ENCODE assay signal across 8 cellular contexts in the genomic region with DNA sequence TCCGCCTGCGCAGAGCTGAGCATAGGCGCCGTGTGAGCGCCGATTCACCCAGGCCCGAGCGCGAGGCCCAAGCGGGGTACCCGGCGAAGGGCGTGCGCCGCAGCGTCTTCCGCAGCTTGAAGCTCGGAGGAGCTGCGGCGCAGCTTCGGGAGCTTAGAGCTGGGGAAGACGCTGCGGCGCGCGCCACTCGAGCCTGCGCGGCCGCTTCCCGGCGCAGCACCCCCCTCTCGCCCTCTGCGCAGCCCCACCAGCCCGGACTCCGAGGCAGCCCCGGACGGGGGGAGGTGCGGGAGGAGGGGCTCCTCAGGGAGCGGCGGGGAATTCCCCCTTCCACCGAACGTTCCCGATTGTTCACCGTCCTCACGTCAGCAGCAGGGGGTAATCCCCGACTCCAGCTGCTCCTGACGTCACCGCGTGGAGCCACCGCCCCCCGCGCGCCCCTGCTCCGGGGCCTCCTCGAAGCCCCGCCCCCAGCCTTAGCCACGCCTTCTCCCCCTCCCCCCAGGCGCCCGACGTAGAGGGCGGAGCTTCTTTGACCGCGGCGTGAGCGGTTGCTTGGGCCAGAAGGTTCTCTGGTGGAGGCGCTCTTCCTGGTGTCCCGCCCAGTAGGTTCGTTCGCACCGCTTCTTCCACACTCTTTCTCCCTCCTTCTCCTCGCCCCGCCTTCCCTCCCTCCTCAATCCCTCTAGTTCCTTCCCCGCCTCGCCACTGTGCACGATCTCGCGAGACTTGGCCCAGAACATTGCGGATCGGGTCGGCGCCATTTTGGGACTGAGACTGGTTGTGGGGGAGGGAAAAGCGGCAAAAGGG. TPM values are rescaled to one million over a fixed set of nuclear protein-coding genes. Genes with fewer than 3 reads are reported as not detected.
DNase-seq lines count a peak whose midpoint lies in the region; ATAC-seq, FAIRE-seq and TF ChIP-seq lines count a peak whose summit lies in the region.

Gene GPBP1 (plus strand): TSS at position 742 of the 810 bp plus-strand sequence. CDS start 40,072 bp downstream, outside the sequence.

- no peaks in the 10 kb centered on the region for H3K27me3 Mint-ChIP-seq in T-cell
- peaks cover 3% of the 10 kb centered on the region for H3K27me3 Mint-ChIP-seq in type B pancreatic cell

- 0% methylated on average over 68 to 83 of the region's 83 CpGs for WGBS in adipose tissue, 3 donors

- intact Hi-C loops in cardiac septum (cut with DNase I), result loop anchor here (1.0 to 10.0 kb wide), 5 partner anchors 35 to 1999 kb away; partner anchors contain the start of genes CDC20B, IL6ST and SETD9

- H3K9me3 Mint-ChIP-seq in T-cell, result no peaks in the 10 kb centered on the region
- H3K9me3 Mint-ChIP-seq in type B pancreatic cell, result no peaks in the 10 kb centered on the region

- DNase-seq in GM12891 (ENCODE audit: insufficient read length, low spot score) (peak; percentile 84), NCI-H1436 treated with DMSO at 0.1 percent for 48 hours (lab: John Stamatoyannopoulos, UW) (peak; percentile 87), T-cell (peak; percentile 94 to 99 (median 98)), cardiac septum (ENCODE audit: low spot score) (peak; percentile 98), pons (ENCODE audit: low spot score) (peak; percentile 98), type B pancreatic cell (ENCODE audit: extremely low spot score, unreplicated experiment) (peak; percentile 98)

- TF ChIP-seq POLR2A in GM12891 (IDR thresholded peaks at IDR 0.05; ENCODE audit: low read depth, low read length), result peak; percentile 46

- POLR2A ChIA-PET in T-cell (lab: Charles Lee), result interaction anchor here in 1 of 2 donors (1.1 kb wide), 2 partner anchors 14 to 35 kb away, joined by 4 to 13 read pairs; no protein-coding TSS in a partner anchor

- peak within 1 kb of the TSS; percentile 99 to 100 for H3K27ac Mint-ChIP-seq in T-cell
- peak within 1 kb of the TSS; percentile 100 for H3K27ac Mint-ChIP-seq in type B pancreatic cell

- TF ChIP-seq CTCF in type B pancreatic cell (conservative IDR thresholded peaks at IDR 0.05), result no peak

- peaks cover 25% of the 10 kb centered on the region for H3K36me3 Mint-ChIP-seq in T-cell
- peaks cover 21% of the 10 kb centered on the region for H3K36me3 Mint-ChIP-seq in type B pancreatic cell

- peak within 1 kb of the TSS; percentile 79 for H3K27ac ChIP-seq in adipose tissue (ENCODE audit: low read depth, low read length)

- peak; percentile 93 for FAIRE-seq in GM12891 (lab: Jason Lieb, UNC)

- H3K4me1 Mint-ChIP-seq in T-cell (peaks cover 38 to 49% (median 38%) of the 10 kb centered on the region in 3 donors), type B pancreatic cell (ENCODE audit: unreplicated experiment) (peaks cover 24% of the 10 kb centered on the region)

- peak within 1 kb of the TSS; percentile 89 to 100 (median 97) for H3K4me3 Mint-ChIP-seq in T-cell
- H3K4me3 Mint-ChIP-seq in type B pancreatic cell, result peak within 1 kb of the TSS; percentile 100

- CTCF ChIA-PET in T-cell (lab: Charles Lee), result interaction anchor here (0.5 to 1.4 kb wide), 11 partner anchors 10 to 358 kb away, joined by 3 to 8 read pairs (median 3); no protein-coding TSS in a partner anchor

- peak; percentile 76 for ATAC-seq in HG02840 (IDR thresholded peaks at IDR 0.05; ENCODE audit: low FRiP score, unreplicated experiment)
- ATAC-seq in T-cell (replicated peaks in 1 of 4), result peak; percentile 74 to 83 (median 80)

TF ChIP-seq in GM12891, 5 proteins besides CTCF, POLR2A, EP300 and RAD21:
- TF ChIP-seq TAF1 (IDR thresholded peaks at IDR 0.05; ENCODE audit: low read depth, low read length) (peak; percentile 96), POU2F2 (IDR thresholded peaks at IDR 0.05; ENCODE audit: low read depth, low read length) (0 out of 2 replicates have a peak, but pooled peaks have one; percentile 10), SPI1 (IDR thresholded peaks at IDR 0.05; ENCODE audit: low read depth, low read length) (peak; percentile 54), POLR2AphosphoS5 (IDR thresholded peaks at IDR 0.05; ENCODE audit: low read depth, low read length) (0 out of 2 replicates have a peak, but pooled peaks have one; percentile 60), PAX5 (IDR thresholded peaks at IDR 0.05; ENCODE audit: insufficient read depth, low read length, severe bottlenecking) (no peak)

RNA-seq across cellular contexts. Expression of gene GPBP1, which starts in this region (rescaled TPM):
- polyA plus RNA-seq in GM12891 (2012; ENCODE audit: low read depth, missing spikeins), result 31.2 TPM
- total RNA-seq in T-cell, result 100 to 1,000 TPM in 4 of 5 donors, 10 to 100 TPM in 1; 97.1 to 125 (median 101) TPM
- polyA plus RNA-seq in adipose tissue, result 10 to 100 TPM; 19.7 to 40.4 (median 33.2) TPM
- 49.0 TPM for total RNA-seq in cardiac septum
- 82.4 and 102 TPM in 2 replicates for total RNA-seq in type B pancreatic cell (ENCODE audit: low replicate concordance)

Comparison
In these comparisons a context has a peak if more than half of its experiments do, and no peak if none do; other contexts are left out.
1. Peak in every context shown above with its lines: DNase-seq, ATAC-seq and H3K27ac ChIP-seq.